Comparison of ENCODE assay signal across 9 cellular contexts in genomic region chr14:101963611-101964296, GRCh38. TPM values are rescaled to one million over a fixed set of nuclear protein-coding genes. Genes with fewer than 3 reads are reported as not detected.
A peak's percentile ranks its signal among the peaks of the same experiment; 100 is the strongest.
DNase-seq lines count a peak whose midpoint lies in the region; FAIRE-seq and TF ChIP-seq lines count a peak whose summit lies in the region.
"Had no signal": no experiment of that assay in that cellular context is flagged by ENCODE, and none has a peak within 500 bp of the region (broad histone marks: within the 10 kb centered on the region; RNA-seq: fewer than 3 reads in every experiment).

No MANE protein-coding gene starts in this region.

- H2AFZ ChIP-seq in Karpas-422 (ENCODE audit: low read length) = peak overlapping the region; percentile 95
- peak overlapping the region; percentile 92 for H2AFZ ChIP-seq in neuronal stem cell (ENCODE audit: low read length)

- peaks cover 44% of the 10 kb centered on the region for H3K79me2 ChIP-seq in Karpas-422 (ENCODE audit: low read length)

- H4K8ac ChIP-seq in neuronal stem cell (ENCODE audit: low read depth, low read length) = no peak overlapping the region

- H3K9me3 Mint-ChIP-seq in CD14-positive monocyte = peaks cover 0 to 2% (median 0%) of the 10 kb centered on the region in 7 donors
- H3K9me3 Mint-ChIP-seq in dendritic cell treated with granulocyte-macrophage colony-stimulating factor and Interleukin-4, amounts not matched to agents 40 ng/mL and 50 ng/mL, for 4 days = no peaks in the 10 kb centered on the region

- H3K9me2 ChIP-seq in Karpas-422 (replicated peaks; ENCODE audit: insufficient read depth, low read length) = no peaks in the 10 kb centered on the region

- H3K27ac ChIP-seq in Karpas-422 (ENCODE audit: low read length) (no peak overlapping the region), neuronal stem cell (replicated peaks; ENCODE audit: low read length) (no peak overlapping the region)

- WGBS in neuronal stem cell (ENCODE audit: extremely low coverage in 2 of 2, insufficient read length in 2 of 2, insufficient replicate concordance in 1 of 2), 2 donors = no CpG with 5 or more reads among the region's 21 CpGs

- H3K9me3 ChIP-seq in Karpas-422 (ENCODE audit: low read length) (no peaks in the 10 kb centered on the region), neuronal stem cell (replicated peaks in 1 of 2; ENCODE audit: control insufficient read depth in 2 of 2, insufficient read depth in 1 of 2, low read depth in 1 of 2, low read length in 2 of 2) (no peaks in the 10 kb centered on the region)
- H3K9me3 ChIP-seq: pancreas had no signal

- H3K79me1 ChIP-seq in neuronal stem cell (ENCODE audit: low read depth, low read length) = peaks cover 16% of the 10 kb centered on the region

- no peak for TF ChIP-seq CTCF in CD14-positive monocyte (IDR thresholded peaks at IDR 0.05)

- H2BK5ac ChIP-seq in neuronal stem cell (ENCODE audit: low read length) = no peak overlapping the region

- H3K4ac ChIP-seq in neuronal stem cell (ENCODE audit: low read length) = no peak overlapping the region

- H3K4me1 Mint-ChIP-seq in CD14-positive monocyte = peaks cover 29% of the 10 kb centered on the region
- H3K4me1 Mint-ChIP-seq in dendritic cell treated with granulocyte-macrophage colony-stimulating factor and Interleukin-4, amounts not matched to agents 40 ng/mL and 50 ng/mL, for 4 days (ENCODE audit: low read depth) = peaks cover 41% of the 10 kb centered on the region

- no peak overlapping the region for H3K23ac ChIP-seq in neuronal stem cell (ENCODE audit: low read depth, low read length, poor library complexity)

- no peak overlapping the region for H2AK5ac ChIP-seq in neuronal stem cell (ENCODE audit: low read depth, low read length)

- peak overlapping the region; percentile 43 for H3K9ac ChIP-seq in Karpas-422 (ENCODE audit: low read length)
- H3K9ac ChIP-seq in neuronal stem cell (ENCODE audit: low read depth, low read length, poor library complexity) = no peak overlapping the region

- DNase-seq in CD14-positive monocyte (ENCODE audit: low spot score) (no peak), Karpas-422 (peak; percentile 42), neuronal stem cell (ENCODE audit: low spot score) (no peak), hepatic stellate cell (ENCODE audit: low spot score) (no peak), urothelium cell line (ENCODE audit: low spot score) (no peak)
- DNase-seq in stimulated activated naive CD4-positive, alpha-beta T cell treated with Interleukin-2 at 50 U/mL for 16 hours (lab: John Stamatoyannopoulos, UW) = no peak
- no peak for DNase-seq in activated CD4-positive, CD25-positive, alpha-beta regulatory T cell (lab: John Stamatoyannopoulos, UW)

- H2BK12ac ChIP-seq in neuronal stem cell (ENCODE audit: low read length) = no peak overlapping the region

- H3K14ac ChIP-seq in neuronal stem cell (ENCODE audit: low read length) = no peak overlapping the region

- no peak overlapping the region for H4K91ac ChIP-seq in neuronal stem cell (ENCODE audit: low read depth, low read length, poor library complexity)

- intact Hi-C loops in CD14-positive monocyte (cut with micrococcal nuclease) = loop anchor here in 1 of 2 donors (5.0 to 10.0 kb wide), 3 partner anchors 134 to 351 kb away; partner anchors contain the start of gene ZNF839
- intact Hi-C loops in dendritic cell treated with granulocyte-macrophage colony-stimulating factor and Interleukin-4, amounts not matched to agents 40 ng/mL and 50 ng/mL, for 4 days (cut with micrococcal nuclease) = loop anchor here (2.0 to 10.0 kb wide), 4 partner anchors 15 to 351 kb away; partner anchors contain the start of gene ZNF839

- no peak overlapping the region for H2BK15ac ChIP-seq in neuronal stem cell (ENCODE audit: low read length)

- H3K27me3 ChIP-seq in Karpas-422 (ENCODE audit: low read length) = no peaks in the 10 kb centered on the region
- H3K27me3 ChIP-seq in neuronal stem cell (ENCODE audit: control insufficient read depth in 3 of 3, insufficient read depth in 3 of 3, low read depth in 1 of 3, low read length in 3 of 3) = peaks cover 0 to 6% (median 0%) of the 10 kb centered on the region in 3 experiments
- H3K27me3 ChIP-seq: pancreas had no signal

- H3K27me3 Mint-ChIP-seq in CD14-positive monocyte (ENCODE audit: low read depth in 3 of 3) = peaks cover 2 to 5% (median 3%) of the 10 kb centered on the region in 3 donors
- H3K27me3 Mint-ChIP-seq in dendritic cell treated with granulocyte-macrophage colony-stimulating factor and Interleukin-4, amounts not matched to agents 40 ng/mL and 50 ng/mL, for 4 days = peaks cover 4% of the 10 kb centered on the region

- peak overlapping the region; percentile 50 to 70 for H3K4me3 Mint-ChIP-seq in CD14-positive monocyte
- H3K4me3 Mint-ChIP-seq in dendritic cell treated with granulocyte-macrophage colony-stimulating factor and Interleukin-4, amounts not matched to agents 40 ng/mL and 50 ng/mL, for 4 days = peak overlapping the region; percentile 64

- H4K20me1 ChIP-seq in Karpas-422 (ENCODE audit: insufficient read depth, low read depth, low read length) = peaks cover 5% of the 10 kb centered on the region; the same call in 1 of the 2 replicates

- H3K36me3 Mint-ChIP-seq in CD14-positive monocyte = peaks cover 8 to 9% of the 10 kb centered on the region in 2 donors
- peaks cover 24% of the 10 kb centered on the region for H3K36me3 Mint-ChIP-seq in dendritic cell treated with granulocyte-macrophage colony-stimulating factor and Interleukin-4, amounts not matched to agents 40 ng/mL and 50 ng/mL, for 4 days (ENCODE audit: low read depth)

- H3K36me3 ChIP-seq in Karpas-422 (ENCODE audit: insufficient read depth, low read length) (peaks cover 10% of the 10 kb centered on the region; the same call in 1 of the 2 replicates), neuronal stem cell (replicated peaks in 1 of 2; ENCODE audit: control insufficient read depth in 2 of 2, insufficient read depth in 2 of 2, low read length in 2 of 2) (peaks cover 0 to 25% of the 10 kb centered on the region in 2 donors)
- H3K36me3 ChIP-seq: pancreas had no signal

- H2BK120ac ChIP-seq in neuronal stem cell (ENCODE audit: low read depth, low read length) = no peak overlapping the region

- no peak for FAIRE-seq in urothelium cell line (lab: Jason Lieb, UNC)
- FAIRE-seq: pancreas had no signal

- H3K4me3 ChIP-seq in Karpas-422 (ENCODE audit: low read length) (peak overlapping the region; percentile 57), neuronal stem cell (ENCODE audit: low read length in 2 of 2) (peak overlapping the region; percentile 61 to 99)

- H3K4me1 ChIP-seq in Karpas-422 (ENCODE audit: low read length) (peaks cover 54% of the 10 kb centered on the region), neuronal stem cell (ENCODE audit: control insufficient read depth in 2 of 2, insufficient read depth in 1 of 2, low read depth in 1 of 2, low read length in 2 of 2) (peaks cover 0 to 2% of the 10 kb centered on the region in 2 donors)

- H3K4me2 ChIP-seq in Karpas-422 (ENCODE audit: low read depth, low read length, poor library complexity, severe bottlenecking) (peak overlapping the region; percentile 58), neuronal stem cell (ENCODE audit: insufficient read depth, low read length, poor library complexity, severe bottlenecking) (peak overlapping the region; percentile 60)

- peak overlapping the region in 5 of 7 donors; percentile 70 to 85 (median 73) for H3K27ac Mint-ChIP-seq in CD14-positive monocyte
- peak overlapping the region; percentile 94 for H3K27ac Mint-ChIP-seq in dendritic cell treated with granulocyte-macrophage colony-stimulating factor and Interleukin-4, amounts not matched to agents 40 ng/mL and 50 ng/mL, for 4 days

- H3K18ac ChIP-seq in neuronal stem cell (ENCODE audit: low read length) = no peak overlapping the region

RNA-seq across cellular contexts. Expression of gene DYNC1H1, which starts 0.6 kb away (rescaled TPM):
- 10 to 100 TPM; 14.7 to 23.6 TPM for polyA plus RNA-seq in CD14-positive monocyte
- 240 and 340 TPM in 2 replicates for total RNA-seq in Karpas-422 (2014; rRNA removed; shearing (Covaris generic); ENCODE audit: low replicate concordance)
- 54.3 TPM for polyA plus RNA-seq in neuronal stem cell (2013, experiment 1 of 2)
- 50.1 TPM for polyA plus RNA-seq in neuronal stem cell (2013, experiment 2 of 2)
